Comparison of ENCODE assay signal across 12 cellular contexts in genomic region chr9:120893917-120894316, GRCh38. TPM values are rescaled to one million over a fixed set of nuclear protein-coding genes. Genes with fewer than 3 reads are reported as not detected.
DNase-seq lines count a peak whose midpoint lies in the region; TF ChIP-seq lines count a peak whose summit lies in the region.
"Had no signal": no experiment of that assay in that cellular context is flagged by ENCODE, and none has a peak within 500 bp of the region (broad histone marks: within the 10 kb centered on the region; RNA-seq: fewer than 3 reads in every experiment).

No MANE protein-coding gene starts in this region.

- peak overlapping the region; percentile 93 for H3K27ac ChIP-seq in BLaER1
- no peak overlapping the region for H3K27ac ChIP-seq in GM23248
- H3K27ac ChIP-seq in neural progenitor cell: no peak overlapping the region
- H3K27ac ChIP-seq: neutrophil, SJSA1 had no signal

- no peaks in the 10 kb centered on the region for H3K9me3 Mint-ChIP-seq in neural progenitor cell

- H3K4me3 ChIP-seq in BLaER1 (no peak overlapping the region), GM23248 (0 out of 2 replicates have a peak overlapping the region, but pooled peaks have one; percentile 66), adipocyte (ENCODE audit: low read length) (no peak overlapping the region), neural progenitor cell (no peak overlapping the region)
- H3K4me3 ChIP-seq: SJSA1 had no signal

- no peak overlapping the region for H3K4me3 Mint-ChIP-seq in neural progenitor cell

- peaks cover 12% of the 10 kb centered on the region for H3K4me1 Mint-ChIP-seq in neural progenitor cell

- in situ Hi-C loops in GM23248 (cut with MboI): no loop called here

- no peaks in the 10 kb centered on the region for H3K79me2 ChIP-seq in GM23248 (ENCODE audit: insufficient read depth)
- H3K79me2 ChIP-seq in neural progenitor cell (ENCODE audit: low read depth): no peaks in the 10 kb centered on the region

- peaks cover 2% of the 10 kb centered on the region for H3K27me3 Mint-ChIP-seq in neural progenitor cell (ENCODE audit: insufficient read depth, low read depth)

- H3K27ac Mint-ChIP-seq in neural progenitor cell: no peak overlapping the region

- DNase-seq in GM23248 (no peak), adipocyte (ENCODE audit: low read depth) (no peak), neural progenitor cell (ENCODE audit: low spot score) (no peak), OCI-M1 (lab: John Stamatoyannopoulos, UW) (no peak), amygdala (lab: John Stamatoyannopoulos, UW) (no peak), DMS 273 treated with DMSO at 0.1 percent for 48 hours (lab: John Stamatoyannopoulos, UW) (no peak)
- no peak for DNase-seq in stimulated activated CD4-positive, alpha-beta T cell treated with anti-CD3 and anti-CD28 coated beads, Interleukin-1b, Interleukin-23, amount 100 ng/mL, for 48 hours
- DNase-seq: central memory CD4-positive, alpha-beta T cell; NCI-H2227 treated with DMSO at 0.1 percent for 48 hours had no signal

- H3F3A ChIP-seq in GM23248 (ENCODE audit: insufficient read depth) (peaks cover 14% of the 10 kb centered on the region; the same call in 1 of the 2 replicates), neural progenitor cell (ENCODE audit: low read depth) (no peaks in the 10 kb centered on the region)

- H3K4me1 ChIP-seq in BLaER1: peaks cover 100% of the 10 kb centered on the region
- H3K4me1 ChIP-seq in GM23248 (ENCODE audit: insufficient read depth): no peaks in the 10 kb centered on the region
- peaks cover 14% of the 10 kb centered on the region for H3K4me1 ChIP-seq in adipocyte (ENCODE audit: control insufficient read depth, insufficient read depth, low read length)
- H3K4me1 ChIP-seq in neural progenitor cell: no peaks in the 10 kb centered on the region
- H3K4me1 ChIP-seq: SJSA1 had no signal

- H3K4me2 ChIP-seq in BLaER1 (peak overlapping the region; percentile 89), GM23248 (ENCODE audit: unreplicated experiment) (no peak overlapping the region), neural progenitor cell (no peak overlapping the region)

- WGBS in GM23248 (ENCODE audit: low coverage in 1 of 2, low lambda C conversion rate in 2 of 2, missing lambda C conversion rate in 2 of 2), 2 experiments: 54 to 55% methylated on average over 9 of the region's 9 CpGs

- no peaks in the 10 kb centered on the region for H3K9me2 ChIP-seq in GM23248 (ENCODE audit: insufficient read depth)

- no peaks in the 10 kb centered on the region for H3K36me3 Mint-ChIP-seq in neural progenitor cell

- peak overlapping the region; percentile 81; the same call in 1 of the 2 replicates for H2AFZ ChIP-seq in GM23248
- H2AFZ ChIP-seq in neural progenitor cell (replicated peaks): peak overlapping the region; percentile 81

- H3K9me3 ChIP-seq in BLaER1 (no peaks in the 10 kb centered on the region), GM23248 (ENCODE audit: low read depth) (no peaks in the 10 kb centered on the region), adipocyte (ENCODE audit: control insufficient read depth, low read length) (no peaks in the 10 kb centered on the region), neural progenitor cell (ENCODE audit: low read depth) (no peaks in the 10 kb centered on the region)
- H3K9me3 ChIP-seq: neutrophil, SJSA1 had no signal

- H4K20me1 ChIP-seq in BLaER1 (no peaks in the 10 kb centered on the region), GM23248 (ENCODE audit: insufficient read depth) (no peaks in the 10 kb centered on the region), neural progenitor cell (ENCODE audit: low read depth) (no peaks in the 10 kb centered on the region)

- H3K27me3 ChIP-seq in BLaER1 (no peaks in the 10 kb centered on the region), GM23248 (replicated peaks; ENCODE audit: insufficient read depth) (0 out of 2 replicates have a peak, but pooled peaks cover 12% of the 10 kb centered on the region), adipocyte (replicated peaks; ENCODE audit: control insufficient read depth, insufficient read depth, low read length) (no peaks in the 10 kb centered on the region), neural progenitor cell (peaks cover 19% of the 10 kb centered on the region)
- H3K27me3 ChIP-seq: neutrophil, SJSA1 had no signal

- H3K36me3 ChIP-seq in BLaER1 (no peaks in the 10 kb centered on the region), GM23248 (ENCODE audit: low read depth) (no peaks in the 10 kb centered on the region), adipocyte (ENCODE audit: control insufficient read depth, insufficient read depth, low read length, severe bottlenecking) (no peaks in the 10 kb centered on the region), neural progenitor cell (no peaks in the 10 kb centered on the region)
- H3K36me3 ChIP-seq: neutrophil, SJSA1 had no signal

- peak overlapping the region; percentile 43; the same call in 1 of the 2 replicates for H3K9ac ChIP-seq in BLaER1
- no peak overlapping the region for H3K9ac ChIP-seq in GM23248
- H3K9ac ChIP-seq in adipocyte (ENCODE audit: low read length): peak overlapping the region; percentile 64
- H3K9ac ChIP-seq in neural progenitor cell: no peak overlapping the region

- TF ChIP-seq CTCF in neural progenitor cell (IDR thresholded peaks at IDR 0.05): no peak

RNA-seq across cellular contexts. Expression of gene PHF19, which starts 16.9 kb away (rescaled TPM):
- total RNA-seq in GM23248 (2014; rRNA removed; shearing (Covaris generic)): 16.7 and 28.2 TPM in 2 replicates
- polyA plus RNA-seq in GM23248 (2016; fragmentation: Nextera tagmentation; extraction: Ambion mirVana): 15.1 and 17.1 TPM in 2 replicates
- total RNA-seq in neural progenitor cell (ENCODE audit: low replicate concordance): 27.4 and 45.1 TPM in 2 replicates

RNA-seq across cellular contexts. Expression of gene TRAF1, which starts 32.7 kb away (rescaled TPM):
- total RNA-seq in GM23248 (2014; rRNA removed; shearing (Covaris generic)): 0.38 and 0.54 TPM in 2 replicates
- polyA plus RNA-seq in GM23248 (2016; fragmentation: Nextera tagmentation; extraction: Ambion mirVana): 0.54 and 0.75 TPM in 2 replicates
- 3.2 and 4.5 TPM in 2 replicates for total RNA-seq in neural progenitor cell (ENCODE audit: low replicate concordance)

RNA-seq across cellular contexts. Expression of gene PSMD5, which starts 51.2 kb away (rescaled TPM):
- total RNA-seq in GM23248 (2014; rRNA removed; shearing (Covaris generic)): 34.7 and 37.2 TPM in 2 replicates
- polyA plus RNA-seq in GM23248 (2016; fragmentation: Nextera tagmentation; extraction: Ambion mirVana): 43.1 and 43.3 TPM in 2 replicates
- total RNA-seq in neural progenitor cell (ENCODE audit: low replicate concordance): 4.6 and 8.7 TPM in 2 replicates

Comparison
In these comparisons a context has a peak if more than half of its experiments do, and no peak if none do; other contexts are left out.
1. H3K9ac ChIP-seq: peak in BLaER1 (single experiment) and adipocyte (single experiment); none in GM23248 (single experiment) and neural progenitor cell (single experiment).